8 cellular contexts compared by ENCODE assay signal in genomic region chr14:100076630-100077029, GRCh38. TPM values are rescaled to one million over a fixed set of nuclear protein-coding genes. Genes with fewer than 3 reads are reported as not detected.
DNase-seq lines count a peak whose midpoint lies in the region; ATAC-seq and TF ChIP-seq lines count a peak whose summit lies in the region.

No MANE protein-coding gene starts in this region.

- DNase-seq in activated CD4-positive, alpha-beta T cell treated with anti-CD3 and anti-CD28 coated beads for 36 hours = peak; percentile 27
- DNase-seq in activated CD4-positive, alpha-beta T cell treated with anti-CD3 and anti-CD28 coated beads for 4 hours = no peak
- DNase-seq in activated CD4-positive, alpha-beta memory T cell treated with anti-CD3 and anti-CD28 coated beads, Interleukin-2, amount 10 ng/mL, durations not matched to agents 7 days and 5 days = no peak
- DNase-seq in right cardiac atrium (peak; percentile 53 to 65 (median 58)), testis (peak; percentile 6), NCI-H510A (lab: John Stamatoyannopoulos, UW) (no peak), 8988T (no peak)

- intact Hi-C loops in activated CD4-positive, alpha-beta T cell treated with anti-CD3 and anti-CD28 coated beads for 36 hours (cut with DNase I, micrococcal nuclease) = no loop called here
- intact Hi-C loops in right cardiac atrium (cut with DNase I) = no loop called here
- intact Hi-C loops in testis (cut with DNase I; ENCODE audit: low total_unique reads) = no loop called here

- H3K27ac ChIP-seq in right cardiac atrium (ENCODE audit: low read length) (no peak overlapping the region), testis (no peak overlapping the region)

- peak overlapping the region; percentile 57 for H3K4me3 Mint-ChIP-seq in activated CD4-positive, alpha-beta T cell treated with anti-CD3 and anti-CD28 coated beads for 36 hours
- peak overlapping the region; percentile 76 for H3K4me3 Mint-ChIP-seq in activated CD4-positive, alpha-beta memory T cell treated with anti-CD3 and anti-CD28 coated beads, Interleukin-2, amount 10 ng/mL, durations not matched to agents 7 days and 5 days

- no peaks in the 10 kb centered on the region for H3K9me3 Mint-ChIP-seq in activated CD4-positive, alpha-beta T cell treated with anti-CD3 and anti-CD28 coated beads for 36 hours (ENCODE audit: low read depth)
- no peaks in the 10 kb centered on the region for H3K9me3 Mint-ChIP-seq in activated CD4-positive, alpha-beta memory T cell treated with anti-CD3 and anti-CD28 coated beads, Interleukin-2, amount 10 ng/mL, durations not matched to agents 7 days and 5 days

- H3K4me1 Mint-ChIP-seq in activated CD4-positive, alpha-beta T cell treated with anti-CD3 and anti-CD28 coated beads for 36 hours = peaks cover 94% of the 10 kb centered on the region
- H3K4me1 Mint-ChIP-seq in activated CD4-positive, alpha-beta memory T cell treated with anti-CD3 and anti-CD28 coated beads, Interleukin-2, amount 10 ng/mL, durations not matched to agents 7 days and 5 days = peaks cover 95% of the 10 kb centered on the region

- no peaks in the 10 kb centered on the region for H3K9me3 ChIP-seq in right cardiac atrium (ENCODE audit: control insufficient read depth, low read length)
- no peaks in the 10 kb centered on the region for H3K9me3 ChIP-seq in testis

- no peak for ATAC-seq in activated CD4-positive, alpha-beta T cell treated with anti-CD3 and anti-CD28 coated beads for 36 hours
- ATAC-seq in right cardiac atrium (peak; percentile 53 to 75), GM21529 (IDR thresholded peaks at IDR 0.05; ENCODE audit: unreplicated experiment) (no peak)

- H3K4me3 ChIP-seq in right cardiac atrium (ENCODE audit: low read length) = no peak overlapping the region
- no peak overlapping the region for H3K4me3 ChIP-seq in testis

- no peak for TF ChIP-seq CTCF in testis (IDR thresholded peaks at IDR 0.05)

- H3K27ac Mint-ChIP-seq in activated CD4-positive, alpha-beta T cell treated with anti-CD3 and anti-CD28 coated beads for 36 hours = peak overlapping the region; percentile 91
- peak overlapping the region; percentile 90 for H3K27ac Mint-ChIP-seq in activated CD4-positive, alpha-beta memory T cell treated with anti-CD3 and anti-CD28 coated beads, Interleukin-2, amount 10 ng/mL, durations not matched to agents 7 days and 5 days

- TF ChIP-seq POLR2A in testis (IDR thresholded peaks at IDR 0.05) = no peak

- WGBS in right cardiac atrium = 69% methylated on average over 7 of the region's 7 CpGs
- WGBS in testis, 2 donors = 88 to 92% methylated on average over 7 of the region's 7 CpGs

- peaks cover 70% of the 10 kb centered on the region for H3K36me3 Mint-ChIP-seq in activated CD4-positive, alpha-beta T cell treated with anti-CD3 and anti-CD28 coated beads for 36 hours (ENCODE audit: low read depth)
- peaks cover 91% of the 10 kb centered on the region for H3K36me3 Mint-ChIP-seq in activated CD4-positive, alpha-beta memory T cell treated with anti-CD3 and anti-CD28 coated beads, Interleukin-2, amount 10 ng/mL, durations not matched to agents 7 days and 5 days (ENCODE audit: low read depth)

- POLR2A ChIA-PET in activated CD4-positive, alpha-beta T cell treated with anti-CD3 and anti-CD28 coated beads for 36 hours (lab: Charles Lee) = interaction anchor here (1.0 to 6.8 kb wide), 2 partner anchors 10 to 28 kb away, joined by 4 to 74 read pairs; partner anchors contain the start of gene EVL
- POLR2A ChIA-PET in activated CD4-positive, alpha-beta memory T cell treated with anti-CD3 and anti-CD28 coated beads, Interleukin-2, amount 10 ng/mL, durations not matched to agents 7 days and 5 days (lab: Charles Lee) = interaction anchor here (33.6 to 58.4 kb wide), 2 partner anchors 16 to 17 kb away, joined by 1586 read pairs; partner anchors contain the start of gene EVL

- H3K36me3 ChIP-seq in testis (ENCODE audit: low read depth, missing control alignments) = no peaks in the 10 kb centered on the region

- H3K27me3 ChIP-seq in right cardiac atrium (ENCODE audit: control insufficient read depth, insufficient read depth) (no peaks in the 10 kb centered on the region), testis (no peaks in the 10 kb centered on the region)

- peaks cover 18% of the 10 kb centered on the region for H3K4me1 ChIP-seq in right cardiac atrium (ENCODE audit: control insufficient read depth, insufficient read depth, low read length)
- peaks cover 4% of the 10 kb centered on the region for H3K4me1 ChIP-seq in testis

- H3K27me3 Mint-ChIP-seq in activated CD4-positive, alpha-beta T cell treated with anti-CD3 and anti-CD28 coated beads for 36 hours = no peaks in the 10 kb centered on the region
- no peaks in the 10 kb centered on the region for H3K27me3 Mint-ChIP-seq in activated CD4-positive, alpha-beta memory T cell treated with anti-CD3 and anti-CD28 coated beads, Interleukin-2, amount 10 ng/mL, durations not matched to agents 7 days and 5 days

- CTCF ChIA-PET in activated CD4-positive, alpha-beta T cell treated with anti-CD3 and anti-CD28 coated beads for 36 hours (lab: Charles Lee) = interaction anchor here (0.6 to 17.2 kb wide), 12 partner anchors 6 to 157 kb away, joined by 3 to 300 read pairs (median 6); partner anchors contain the start of gene EVL
- CTCF ChIA-PET in activated CD4-positive, alpha-beta memory T cell treated with anti-CD3 and anti-CD28 coated beads, Interleukin-2, amount 10 ng/mL, durations not matched to agents 7 days and 5 days (lab: Charles Lee) = interaction anchor here (0.9 to 22.3 kb wide), 4 partner anchors 9 to 116 kb away, joined by 3 to 563 read pairs (median 62); partner anchors contain the start of gene EVL

RNA-seq across cellular contexts. Expression of gene EVL, which starts 11.4 kb away (rescaled TPM):
- 100 to 1,000 TPM; 249 to 378 TPM for total RNA-seq in activated CD4-positive, alpha-beta T cell treated with anti-CD3 and anti-CD28 coated beads for 36 hours
- total RNA-seq in activated CD4-positive, alpha-beta memory T cell treated with anti-CD3 and anti-CD28 coated beads, Interleukin-2, amount 10 ng/mL, durations not matched to agents 7 days and 5 days = 100 to 1,000 TPM; 771 to 787 TPM
- total RNA-seq in right cardiac atrium (10 to 100 TPM; 68.1 to 74.8 (median 71.5) TPM), testis (10 to 100 TPM; 91.7 to 96.8 TPM)
- polyA plus RNA-seq in right cardiac atrium (46.6 TPM), testis (ENCODE audit: insufficient read depth, low read depth, low replicate concordance) (87.4 TPM)

Comparison
In these comparisons a context has a peak if more than half of its experiments do, and no peak if none do; other contexts are left out.
1. DNase-seq: peak in activated CD4-positive, alpha-beta T cell treated with anti-CD3 and anti-CD28 coated beads for 36 hours (single experiment), right cardiac atrium (3 of 3) and testis (single experiment); none in activated CD4-positive, alpha-beta T cell treated with anti-CD3 and anti-CD28 coated beads for 4 hours (0 of 2), activated CD4-positive, alpha-beta memory T cell treated with anti-CD3 and anti-CD28 coated beads, Interleukin-2, amount 10 ng/mL, durations not matched to agents 7 days and 5 days (single experiment), NCI-H510A (single experiment) and 8988T (single experiment).
2. ATAC-seq: peak in right cardiac atrium (2 of 2); none in activated CD4-positive, alpha-beta T cell treated with anti-CD3 and anti-CD28 coated beads for 36 hours (single experiment) and GM21529 (single experiment).